16 cellular contexts compared by ENCODE assay signal in the genomic region with DNA sequence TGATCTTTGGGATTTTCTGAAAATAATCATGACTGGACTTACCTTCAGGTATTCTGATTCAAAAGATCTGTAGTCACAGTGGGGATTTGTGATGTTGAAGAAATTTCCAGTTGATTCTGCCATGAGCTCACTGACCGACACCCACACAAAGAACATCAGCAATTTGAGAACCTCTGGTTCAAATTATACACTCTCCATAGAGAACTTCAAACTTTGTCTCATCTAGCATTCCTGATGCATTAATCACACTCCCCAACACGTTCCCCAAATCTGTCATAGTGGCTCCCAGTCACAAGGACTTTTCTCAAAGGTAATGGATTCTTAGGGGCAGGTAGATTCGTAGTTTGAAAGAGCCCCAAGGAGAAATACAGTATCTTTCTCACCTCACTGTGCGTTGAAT.
DNase-seq lines count a peak whose midpoint lies in the region; ATAC-seq and TF ChIP-seq lines count a peak whose summit lies in the region.
"Had no signal": no experiment of that assay in that cellular context is flagged by ENCODE, and none has a peak within 500 bp of the region (broad histone marks: within the 10 kb centered on the region; RNA-seq: fewer than 3 reads in every experiment).

No MANE protein-coding gene starts in this region.

- TF ChIP-seq POLR2A in Peyer's patch (IDR thresholded peaks at IDR 0.05) = no peak

- no peaks in the 10 kb centered on the region for H3K27me3 ChIP-seq in Peyer's patch
- H3K27me3 ChIP-seq: SJCRH30 had no signal

- H3K36me3 ChIP-seq in Peyer's patch = no peaks in the 10 kb centered on the region
- H3K36me3 ChIP-seq: SJCRH30 had no signal

- H3K4me1 ChIP-seq in Peyer's patch = no peaks in the 10 kb centered on the region
- H3K4me1 ChIP-seq: SJCRH30 had no signal

- ATAC-seq in GM19324 (IDR thresholded peaks at IDR 0.05; ENCODE audit: low FRiP score, unreplicated experiment) = no peak
- ATAC-seq: sciatic nerve had no signal

- H3K9me3 ChIP-seq in Peyer's patch = no peaks in the 10 kb centered on the region
- H3K9me3 ChIP-seq: SJCRH30 had no signal

- TF ChIP-seq CTCF in epithelial cell of esophagus (IDR thresholded peaks at IDR 0.05; ENCODE audit: insufficient read depth, low read depth, low read length, missing control alignments) (no peak), Peyer's patch (IDR thresholded peaks at IDR 0.05) (no peak)

- no peak overlapping the region for H3K4me3 ChIP-seq in epithelial cell of esophagus (ENCODE audit: low read length)
- no peak overlapping the region for H3K4me3 ChIP-seq in Peyer's patch
- H3K4me3 ChIP-seq: SJCRH30 had no signal

- DNase-seq in AG20443 (ENCODE audit: low spot score) = peak; percentile 13
- peak; percentile 71 for DNase-seq in RPMI7951 (ENCODE audit: low read depth)
- peak; percentile 63 for DNase-seq in epithelial cell of esophagus (ENCODE audit: low read depth)
- DNase-seq in non-pigmented ciliary epithelial cell (ENCODE audit: low read depth) = peak; percentile 62
- DNase-seq in SHP77 treated with DMSO at 0.1 percent for 48 hours (lab: John Stamatoyannopoulos, UW) = no peak
- no peak for DNase-seq in Peyer's patch
- DNase-seq in NCI-H2029 treated with DMSO at 0.1 percent for 48 hours (lab: John Stamatoyannopoulos, UW) = no peak
- DNase-seq: activated CD4-positive, alpha-beta memory T cell treated with anti-CD3 and anti-CD28 coated beads, Interleukin-2, amount 10 ng/mL, durations not matched to agents 7 days and 5 days; cortex of kidney; DMS79; H7; midbrain; NCI-H1048; SJCRH30 had no signal

- H3K27ac ChIP-seq in Peyer's patch = no peak overlapping the region
- H3K27ac ChIP-seq: SJCRH30 had no signal

Comparison
In these comparisons a context has a peak if more than half of its experiments do, and no peak if none do; other contexts are left out.
1. DNase-seq: peak in AG20443 (single experiment), RPMI7951 (single experiment), epithelial cell of esophagus (single experiment) and non-pigmented ciliary epithelial cell (single experiment); none in SHP77 treated with DMSO at 0.1 percent for 48 hours (single experiment), Peyer's patch (0 of 3) and NCI-H2029 treated with DMSO at 0.1 percent for 48 hours (single experiment).